Comparison of ENCODE assay signal across 14 cellular contexts in the genomic region with DNA sequence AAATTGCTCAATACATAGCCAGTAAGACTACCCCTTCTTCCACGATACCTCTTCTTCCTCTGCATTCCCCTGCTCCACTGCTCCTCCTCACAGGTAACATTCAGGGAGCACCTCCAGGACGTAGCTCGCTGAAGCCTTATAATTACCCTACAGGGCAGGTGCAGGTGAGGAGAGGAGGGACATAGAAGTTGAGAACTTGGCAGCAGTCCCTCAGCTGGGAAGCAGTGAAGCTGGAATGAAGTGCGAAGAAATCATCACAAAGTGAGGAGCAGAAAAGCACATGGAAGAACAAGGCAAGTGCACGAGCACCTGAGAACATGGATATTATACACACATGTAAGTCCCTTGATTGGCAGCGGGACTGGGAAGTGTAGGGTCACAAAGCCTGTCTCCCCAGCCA.
DNase-seq lines count a peak whose midpoint lies in the region; ATAC-seq and TF ChIP-seq lines count a peak whose summit lies in the region.
"Had no signal": no experiment of that assay in that cellular context is flagged by ENCODE, and none has a peak within 500 bp of the region (broad histone marks: within the 10 kb centered on the region; RNA-seq: fewer than 3 reads in every experiment).

No MANE protein-coding gene starts in this region.

- no peak for TF ChIP-seq CTCF in AG04450 (IDR thresholded peaks at IDR 0.05; ENCODE audit: low read depth, low read length)
- no peak for TF ChIP-seq CTCF in sigmoid colon (IDR thresholded peaks at IDR 0.05)

- H3K4me1 ChIP-seq in sigmoid colon, result peaks cover 0 to 14% (median 12%) of the 10 kb centered on the region in 4 donors

- H3K9me3 ChIP-seq in AG04450 (ENCODE audit: control insufficient read depth, insufficient read depth, low read length) (peaks cover 3% of the 10 kb centered on the region; the same call in 1 of the 2 replicates), sigmoid colon (no peaks in the 10 kb centered on the region)

- H3K27ac ChIP-seq in AG04450 (ENCODE audit: low read depth, low read length) (peak overlapping the region; percentile 21), sigmoid colon (no peak overlapping the region)
- H3K27ac ChIP-seq: BLaER1 treated with 17β-estradiol and CSF1 and Interleukin-3, amounts not matched to agents 10 nM and 100 nM had no signal

- POLR2A ChIA-PET in AG04450 (lab: Yijun Ruan, JAX), result no interaction called here

- ATAC-seq in GM19023 (IDR thresholded peaks at IDR 0.05; ENCODE audit: unreplicated experiment), result no peak
- ATAC-seq: CD8-positive, alpha-beta T cell; GM23338; HepG2 had no signal

- DNase-seq in NCI-H1105 treated with DMSO at 0.1 percent for 48 hours (lab: John Stamatoyannopoulos, UW) (peak; percentile 39), NCI-H1105 (lab: John Stamatoyannopoulos, UW) (no peak), AG04450 (ENCODE audit: low read depth, low spot score) (no peak), NCI-H2029 treated with DMSO at 0.1 percent for 48 hours (lab: John Stamatoyannopoulos, UW) (peak; percentile 6), sigmoid colon (peak; percentile 21), NCI-H2196 treated with DMSO at 0.1 percent for 48 hours (lab: John Stamatoyannopoulos, UW; ENCODE audit: unreplicated experiment) (no peak)
- DNase-seq: 8988T; Calu3; CD8-positive, alpha-beta T cell; H7 had no signal

- no peaks in the 10 kb centered on the region for H3K36me3 ChIP-seq in sigmoid colon

- TF ChIP-seq EP300 in sigmoid colon (IDR thresholded peaks at IDR 0.05), result no peak

- TF ChIP-seq POLR2A in sigmoid colon (IDR thresholded peaks at IDR 0.05), result no peak

- CTCF ChIA-PET in AG04450 (lab: Charles Lee), result no interaction called here

- H3K4me3 ChIP-seq in AG04450 (ENCODE audit: low read depth, low read length) (no peak overlapping the region), sigmoid colon (no peak overlapping the region)
- H3K4me3 ChIP-seq: BLaER1 treated with 17β-estradiol and CSF1 and Interleukin-3, amounts not matched to agents 10 nM and 100 nM; GM23338 had no signal

- H3K27me3 ChIP-seq in AG04450 (ENCODE audit: control insufficient read depth, insufficient read depth, low read length), result peaks cover 46% of the 10 kb centered on the region
- H3K27me3 ChIP-seq in sigmoid colon, result no peaks in the 10 kb centered on the region
- H3K27me3 ChIP-seq: BLaER1 treated with 17β-estradiol and CSF1 and Interleukin-3, amounts not matched to agents 10 nM and 100 nM had no signal

- intact Hi-C loops in sigmoid colon (cut with DNase I), result no loop called here

- 44 to 77% methylated on average over 6 of the region's 6 CpGs for WGBS in sigmoid colon, 2 donors

Comparison
In these comparisons a context has a peak if more than half of its experiments do, and no peak if none do; other contexts are left out.
1. DNase-seq: peak in NCI-H1105 treated with DMSO at 0.1 percent for 48 hours (single experiment), NCI-H2029 treated with DMSO at 0.1 percent for 48 hours (single experiment) and sigmoid colon (single experiment); none in NCI-H1105 (single experiment), AG04450 (single experiment) and NCI-H2196 treated with DMSO at 0.1 percent for 48 hours (single experiment).